In genomic region chr6:37239950-37240713, GRCh38 we compare ENCODE assay signal across 8 cellular contexts. TPM values are rescaled to one million over a fixed set of nuclear protein-coding genes. Genes with fewer than 3 reads are reported as not detected.
DNase-seq lines count a peak whose midpoint lies in the region; ATAC-seq and TF ChIP-seq lines count a peak whose summit lies in the region.

No MANE protein-coding gene starts in this region.

- CTCF ChIA-PET in HEK293T (lab: Yijun Ruan, JAX) = interaction anchor here (1.1 kb wide), 1 partner anchor 86 kb away, joined by 3 read pairs; no protein-coding TSS in a partner anchor

- peaks cover 47% of the 10 kb centered on the region in 2 donors for H3K4me1 Mint-ChIP-seq in natural killer cell treated with Interleukin-12 subunit alpha and Interleukin-12 subunit beta and Interleukin-15 and Interleukin-18, amount 100 ng/mL, for 72 hours (ENCODE audit: low read depth in 2 of 2)
- peaks cover 28 to 34% of the 10 kb centered on the region in 2 donors for H3K4me1 Mint-ChIP-seq in stimulated activated naive B cell treated with anti-CD40 and anti-IgM and Interleukin-4, amounts not matched to agents 10 μg/mL and 1 μg/mL and 100 μg/mL, for 72 hours

- DNase-seq in COLO829 (ENCODE audit: low spot score) = peak; percentile 64
- DNase-seq in HEK293T (ENCODE audit: extremely low spot score) = peak; percentile 52
- DNase-seq in NCI-H69 (lab: John Stamatoyannopoulos, UW) = peak; percentile 96
- peak; percentile 56 to 63 for DNase-seq in activated CD8-positive, alpha-beta memory T cell treated with anti-CD3 and anti-CD28 coated beads for 4 hours (ENCODE audit: low read depth in 2 of 2)
- DNase-seq in epithelial cell of prostate (ENCODE audit: low read depth, low spot score) = peak; percentile 95
- peak; percentile 87 for DNase-seq in natural killer cell treated with Interleukin-12 subunit alpha and Interleukin-12 subunit beta and Interleukin-15 and Interleukin-18, amount 100 ng/mL, for 72 hours (ENCODE audit: low spot score)
- peak; percentile 77 for DNase-seq in stimulated activated naive B cell treated with anti-CD40 and anti-IgM and Interleukin-4, amounts not matched to agents 10 μg/mL and 1 μg/mL and 100 μg/mL, for 72 hours
- DNase-seq in middle frontal gyrus (ENCODE audit: extremely low spot score, low spot score) = no peak

- H3K27me3 Mint-ChIP-seq in natural killer cell treated with Interleukin-12 subunit alpha and Interleukin-12 subunit beta and Interleukin-15 and Interleukin-18, amount 100 ng/mL, for 72 hours = no peaks in the 10 kb centered on the region
- no peaks in the 10 kb centered on the region for H3K27me3 Mint-ChIP-seq in stimulated activated naive B cell treated with anti-CD40 and anti-IgM and Interleukin-4, amounts not matched to agents 10 μg/mL and 1 μg/mL and 100 μg/mL, for 72 hours

- H3K9me3 Mint-ChIP-seq in natural killer cell treated with Interleukin-12 subunit alpha and Interleukin-12 subunit beta and Interleukin-15 and Interleukin-18, amount 100 ng/mL, for 72 hours = no peaks in the 10 kb centered on the region
- H3K9me3 Mint-ChIP-seq in stimulated activated naive B cell treated with anti-CD40 and anti-IgM and Interleukin-4, amounts not matched to agents 10 μg/mL and 1 μg/mL and 100 μg/mL, for 72 hours = no peaks in the 10 kb centered on the region

- H3K27ac Mint-ChIP-seq in natural killer cell treated with Interleukin-12 subunit alpha and Interleukin-12 subunit beta and Interleukin-15 and Interleukin-18, amount 100 ng/mL, for 72 hours = peak overlapping the region; percentile 95 to 100
- peak overlapping the region; percentile 75 for H3K27ac Mint-ChIP-seq in stimulated activated naive B cell treated with anti-CD40 and anti-IgM and Interleukin-4, amounts not matched to agents 10 μg/mL and 1 μg/mL and 100 μg/mL, for 72 hours

- peak overlapping the region; percentile 85 for H3K4me3 Mint-ChIP-seq in natural killer cell treated with Interleukin-12 subunit alpha and Interleukin-12 subunit beta and Interleukin-15 and Interleukin-18, amount 100 ng/mL, for 72 hours
- peak overlapping the region in 1 of 2 donors; percentile 20 for H3K4me3 Mint-ChIP-seq in stimulated activated naive B cell treated with anti-CD40 and anti-IgM and Interleukin-4, amounts not matched to agents 10 μg/mL and 1 μg/mL and 100 μg/mL, for 72 hours

- peak overlapping the region; percentile 97 for H3K27ac ChIP-seq in epithelial cell of prostate

- peak; percentile 91 to 93 for ATAC-seq in natural killer cell treated with Interleukin-12 subunit alpha and Interleukin-12 subunit beta and Interleukin-15 and Interleukin-18, amount 100 ng/mL, for 72 hours
- peak; percentile 90 to 92 for ATAC-seq in stimulated activated naive B cell treated with anti-CD40 and anti-IgM and Interleukin-4, amounts not matched to agents 10 μg/mL and 1 μg/mL and 100 μg/mL, for 72 hours (replicated peaks)

- H3K36me3 Mint-ChIP-seq in natural killer cell treated with Interleukin-12 subunit alpha and Interleukin-12 subunit beta and Interleukin-15 and Interleukin-18, amount 100 ng/mL, for 72 hours = no peaks in the 10 kb centered on the region
- H3K36me3 Mint-ChIP-seq in stimulated activated naive B cell treated with anti-CD40 and anti-IgM and Interleukin-4, amounts not matched to agents 10 μg/mL and 1 μg/mL and 100 μg/mL, for 72 hours = no peaks in the 10 kb centered on the region

- POLR2A ChIA-PET in HEK293T (lab: Yijun Ruan, JAX) = interaction anchor here (1.8 kb wide), 1 partner anchor 18 kb away, joined by 10 read pairs; the partner anchor contains the start of genes TBC1D22B and TMEM217

TF ChIP-seq in HEK293T, 16 proteins besides CTCF, POLR2A, EP300 and RAD21:
- TF ChIP-seq ELF4 (IDR thresholded peaks at IDR 0.05) (no peak), FOXK2 (IDR thresholded peaks at IDR 0.05) (no peak), LEF1 (IDR thresholded peaks at IDR 0.05; ENCODE audit: borderline replicate concordance) (no peak), FOXA1 (IDR thresholded peaks at IDR 0.05) (no peak), SUZ12 (IDR thresholded peaks at IDR 0.05) (no peak), FOXM1 (IDR thresholded peaks at IDR 0.05; ENCODE audit: borderline replicate concordance) (no peak), ZNF384 (IDR thresholded peaks at IDR 0.05) (no peak), TARDBP (IDR thresholded peaks at IDR 0.05) (no peak), PKNOX1 (IDR thresholded peaks at IDR 0.05) (no peak), HDGF (IDR thresholded peaks at IDR 0.05; ENCODE audit: borderline replicate concordance) (no peak), ARNT (IDR thresholded peaks at IDR 0.05) (no peak), SP1 (IDR thresholded peaks at IDR 0.05) (no peak), L3MBTL2 (conservative IDR thresholded peaks at IDR 0.05) (no peak), BHLHE40 (IDR thresholded peaks at IDR 0.05; ENCODE audit: borderline replicate concordance) (no peak), CTBP1 (IDR thresholded peaks at IDR 0.05; ENCODE audit: borderline replicate concordance) (no peak), NFRKB (IDR thresholded peaks at IDR 0.05) (no peak)

RNA-seq across cellular contexts. Expression of gene TBC1D22B, which starts 17.4 kb away (rescaled TPM):
- total RNA-seq in natural killer cell treated with Interleukin-12 subunit alpha and Interleukin-12 subunit beta and Interleukin-15 and Interleukin-18, amount 100 ng/mL, for 72 hours = 10 to 100 TPM; 27.3 to 37.8 TPM

RNA-seq across cellular contexts. Expression of gene TMEM217, which starts 17.8 kb away (rescaled TPM):
- 10 to 100 TPM; 23.5 to 23.7 TPM for total RNA-seq in natural killer cell treated with Interleukin-12 subunit alpha and Interleukin-12 subunit beta and Interleukin-15 and Interleukin-18, amount 100 ng/mL, for 72 hours
